8 cellular contexts compared by ENCODE assay signal in genomic region chr19:44746946-44747738, GRCh38. TPM values are rescaled to one million over a fixed set of nuclear protein-coding genes. Genes with fewer than 3 reads are reported as not detected.
DNase-seq lines count a peak whose midpoint lies in the region; ATAC-seq and TF ChIP-seq lines count a peak whose summit lies in the region.

No MANE protein-coding gene starts in this region.

- H3K27ac ChIP-seq in IMR-90 (ENCODE audit: insufficient read depth, low read length) = peak overlapping the region; percentile 97
- peak overlapping the region; percentile 98 for H3K27ac ChIP-seq in left ventricle myocardium inferior (replicated peaks)
- peak overlapping the region; percentile 94 for H3K27ac ChIP-seq in psoas muscle
- peak overlapping the region; percentile 91 to 94 for H3K27ac ChIP-seq in uterus

- H2AK5ac ChIP-seq in IMR-90 (ENCODE audit: low read depth, low read length) = peak overlapping the region; percentile 94

- peak overlapping the region; percentile 94 for H3K23ac ChIP-seq in IMR-90 (ENCODE audit: low read depth, low read length)

- peaks cover 15% of the 10 kb centered on the region for H3K36me3 ChIP-seq in IMR-90 (ENCODE audit: control insufficient read depth, insufficient read depth, low read length)
- peaks cover 23% of the 10 kb centered on the region for H3K36me3 ChIP-seq in left ventricle myocardium inferior
- peaks cover 0 to 27% of the 10 kb centered on the region in 2 donors for H3K36me3 ChIP-seq in psoas muscle (ENCODE audit: insufficient read depth in 1 of 2, low read depth in 1 of 2)
- H3K36me3 ChIP-seq in uterus = no peaks in the 10 kb centered on the region

- peaks cover 20% of the 10 kb centered on the region for H4K20me1 ChIP-seq in IMR-90 (ENCODE audit: insufficient read depth, low read length)

- TF ChIP-seq POLR2A in IMR-90 (IDR thresholded peaks at IDR 0.05; ENCODE audit: low read depth, low read length) (no peak), uterus (IDR thresholded peaks at IDR 0.05) (peak; percentile 35 to 64)

- peak; percentile 37 for ATAC-seq in GM18909 (IDR thresholded peaks at IDR 0.05; ENCODE audit: poor library complexity, unreplicated experiment)
- peak; percentile 87 for ATAC-seq in IMR-90 (ENCODE audit: low read depth)
- peak; percentile 70 for ATAC-seq in T-helper 17 cell
- ATAC-seq in psoas muscle = peak; percentile 91 to 96 (median 95)

- H2BK20ac ChIP-seq in IMR-90 (ENCODE audit: low read depth, low read length) = peak overlapping the region; percentile 93

- H3K18ac ChIP-seq in IMR-90 (ENCODE audit: low read depth, low read length) = peak overlapping the region; percentile 98

- H3K9me3 ChIP-seq in IMR-90 (ENCODE audit: control insufficient read depth, insufficient read depth, low read length) = no peaks in the 10 kb centered on the region
- no peaks in the 10 kb centered on the region for H3K9me3 ChIP-seq in T-helper 17 cell (ENCODE audit: control insufficient read depth, low read length, poor library complexity, severe bottlenecking)
- H3K9me3 ChIP-seq in left ventricle myocardium inferior (replicated peaks) = no peaks in the 10 kb centered on the region
- H3K9me3 ChIP-seq in psoas muscle = no peaks in the 10 kb centered on the region
- no peaks in the 10 kb centered on the region for H3K9me3 ChIP-seq in uterus

- H3K36me3 Mint-ChIP-seq in T-helper 17 cell (ENCODE audit: low read depth) = peaks cover 6% of the 10 kb centered on the region

- H2BK5ac ChIP-seq in IMR-90 (ENCODE audit: low read depth, low read length, poor library complexity, severe bottlenecking) = peak overlapping the region; percentile 96

- H2BK15ac ChIP-seq in IMR-90 (ENCODE audit: low read depth, low read length) = peak overlapping the region; percentile 98; the same call in 2 of the 3 replicates

- H3K4me1 ChIP-seq in IMR-90 (ENCODE audit: control insufficient read depth, insufficient read depth, low read length) (peaks cover 31% of the 10 kb centered on the region), left ventricle myocardium inferior (peaks cover 92% of the 10 kb centered on the region), psoas muscle (peaks cover 48% of the 10 kb centered on the region), uterus (peaks cover 5 to 8% of the 10 kb centered on the region in 2 donors)

- dilution Hi-C loops in IMR-90 (cut with HindIII; ENCODE audit: low sequenced_read_pairs, unreplicated experiment) = no loop called here

- CTCF ChIA-PET in IMR-90 (lab: Yijun Ruan, JAX) = no interaction called here

- H4K5ac ChIP-seq in IMR-90 (ENCODE audit: low read depth, low read length) = peak overlapping the region; percentile 83

- H3K79me1 ChIP-seq in IMR-90 (ENCODE audit: low read depth in 1 of 2, low read length in 2 of 2) = peaks cover 9 to 44% of the 10 kb centered on the region in 2 experiments; a peak in 3 of 4 replicates

- H3K27ac Mint-ChIP-seq in T-helper 17 cell = peak overlapping the region; percentile 98

- H4K8ac ChIP-seq in IMR-90 (ENCODE audit: low read depth in 2 of 2, low read length in 2 of 2) = peak overlapping the region; percentile 97 to 98

- peaks cover 53% of the 10 kb centered on the region for H3K4me1 Mint-ChIP-seq in T-helper 17 cell

- peak overlapping the region; percentile 98 for H3K14ac ChIP-seq in IMR-90 (replicated peaks; ENCODE audit: low read depth, low read length)

- peak; percentile 95 for DNase-seq in AG10803 (ENCODE audit: low read depth)
- peak; percentile 96 for DNase-seq in IMR-90
- DNase-seq in T-helper 17 cell = peak; percentile 87 to 96 (median 96)
- DNase-seq in amniotic stem cell (lab: John Stamatoyannopoulos, UW) = peak; percentile 79
- peak; percentile 94 for DNase-seq in left ventricle myocardium inferior
- DNase-seq in psoas muscle = peak; percentile 97 to 98
- peak; percentile 96 to 97 for DNase-seq in uterus

- no TSS peak for BruUV-seq in IMR-90 (replicated peaks; lab: Mats Ljungman, UMichigan)

- peak overlapping the region; percentile 73 for H3K56ac ChIP-seq in IMR-90 (ENCODE audit: extremely low read depth, insufficient read depth, low read length)

- no peak for TF ChIP-seq CTCF in AG10803 (conservative IDR thresholded peaks at IDR 0.05; ENCODE audit: low read length)
- TF ChIP-seq CTCF in IMR-90 (conservative IDR thresholded peaks at IDR 0.05; ENCODE audit: low read depth, low read length) = no peak
- TF ChIP-seq CTCF in left ventricle myocardium inferior (IDR thresholded peaks at IDR 0.05; ENCODE audit: borderline replicate concordance) = no peak
- TF ChIP-seq CTCF in psoas muscle (IDR thresholded peaks at IDR 0.05) = no peak
- peak in 1 of 4 experiments; percentile 1 for TF ChIP-seq CTCF in uterus (IDR thresholded peaks at IDR 0.05)

- WGBS in IMR-90 (ENCODE audit: extremely low coverage in 2 of 2, insufficient read length in 1 of 2), 2 experiments = 2% methylated on average over 7 of the region's 34 CpGs; no CpG with 5 or more reads in 1 of the 2 experiments
- 6 to 11% (median 11%) methylated on average over 21 to 34 of the region's 34 CpGs for WGBS in psoas muscle, 3 donors

- peak overlapping the region; percentile 95 for H3K9ac ChIP-seq in IMR-90 (ENCODE audit: low read depth, low read length)

- no peaks in the 10 kb centered on the region for H3K27me3 ChIP-seq in IMR-90 (ENCODE audit: control insufficient read depth, insufficient read depth, low read length)
- no peaks in the 10 kb centered on the region for H3K27me3 ChIP-seq in left ventricle myocardium inferior (ENCODE audit: low read depth)
- no peaks in the 10 kb centered on the region for H3K27me3 ChIP-seq in psoas muscle (ENCODE audit: insufficient read depth in 3 of 3, low read length in 2 of 3)
- no peaks in the 10 kb centered on the region for H3K27me3 ChIP-seq in uterus

- peak overlapping the region; percentile 100 for H3K4ac ChIP-seq in IMR-90 (ENCODE audit: low read depth, low read length)

- H3K9me1 ChIP-seq in IMR-90 (ENCODE audit: insufficient read depth, low read length) = peaks cover 20% of the 10 kb centered on the region

- intact Hi-C loops in IMR-90 (cut with micrococcal nuclease) (no loop called here), left ventricle myocardium inferior (cut with micrococcal nuclease) (no loop called here), psoas muscle (cut with DNase I) (loop anchor here in 1 of 2 donors (10.0 kb wide), 1 partner anchor 1038 kb away; the partner anchor contains the start of gene DMPK), uterus (cut with DNase I; ENCODE audit: low total_unique reads) (no loop called here)

- peak overlapping the region; percentile 88 for H2AFZ ChIP-seq in IMR-90 (replicated peaks; ENCODE audit: low read length, poor library complexity)

- peak overlapping the region; percentile 99 for H3K4me3 Mint-ChIP-seq in T-helper 17 cell

- H2BK120ac ChIP-seq in IMR-90 (ENCODE audit: low read depth, low read length) = peak overlapping the region; percentile 96

- TF ChIP-seq RAD21 in IMR-90 (IDR thresholded peaks at IDR 0.05; ENCODE audit: low read length) = no peak

- H3K27me3 Mint-ChIP-seq in T-helper 17 cell = no peaks in the 10 kb centered on the region

- H4K91ac ChIP-seq in IMR-90 (ENCODE audit: insufficient read depth, low read depth, low read length) = peak overlapping the region; percentile 100

- POLR2A ChIA-PET in IMR-90 (lab: Charles Lee; ENCODE audit: unreplicated experiment) = no interaction called here

- H2AK9ac ChIP-seq in IMR-90 (replicated peaks; ENCODE audit: low read depth, low read length, poor library complexity) = peak overlapping the region; percentile 99

- H3K4me3 ChIP-seq in AG10803 (ENCODE audit: low read length) = peak overlapping the region; percentile 64
- peak overlapping the region; percentile 49 for H3K4me3 ChIP-seq in IMR-90 (ENCODE audit: insufficient read depth, low read depth, low read length)
- peak overlapping the region; percentile 73 for H3K4me3 ChIP-seq in left ventricle myocardium inferior
- peak overlapping the region; percentile 97 for H3K4me3 ChIP-seq in psoas muscle
- H3K4me3 ChIP-seq in uterus = peak overlapping the region; percentile 48 to 76

- in situ Hi-C loops in IMR-90 (cut with MboI; ENCODE audit: low sequenced_read_pairs) = no loop called here

- peak overlapping the region; percentile 97 for H3K4me2 ChIP-seq in IMR-90 (ENCODE audit: low read depth, low read length)

TF ChIP-seq in IMR-90, 13 proteins besides CTCF, POLR2A, EP300 and RAD21:
- TF ChIP-seq MAZ (IDR thresholded peaks at IDR 0.05; ENCODE audit: borderline replicate concordance, low read depth, low read length) (peak; percentile 99), NFE2L2 (IDR thresholded peaks at IDR 0.05; ENCODE audit: low read depth, low read length) (peak; percentile 39; the same call in 1 of the 2 replicates), MXI1 (IDR thresholded peaks at IDR 0.05; ENCODE audit: borderline replicate concordance, low read depth, low read length) (no peak), FOS (IDR thresholded peaks at IDR 0.05; ENCODE audit: low read depth, low read length) (peak; percentile 59; the same call in 1 of the 2 replicates)
TF ChIP-seq in IMR-90: peak in this region for 3.

RNA-seq across cellular contexts. Expression of gene BCL3, which starts 1.4 kb away (rescaled TPM):
- total RNA-seq in IMR-90 (2012; rRNA removed) (1.6 and 1.9 TPM in 2 replicates), T-helper 17 cell (100 to 1,000 TPM; 149 to 168 TPM), left ventricle myocardium inferior (15.0 TPM), psoas muscle (10 to 100 TPM; 13.3 to 36.4 (median 25.3) TPM), uterus (10 to 100 TPM in 2 of 4 donors, 1 to 10 TPM in 2; 3.2 to 58.8 (median 11.9) TPM)
- polyA plus RNA-seq in IMR-90 (2012; rRNA removed) (24.1 and 26.0 TPM in 2 replicates), psoas muscle (10 to 100 TPM in 1 of 3 donors, 1 to 10 TPM in 2; 5.7 to 13.2 (median 7.8) TPM)
- 26.7 and 52.5 TPM in 2 replicates for polyA plus RNA-seq in IMR-90 (2012; cell fraction: cytosol; rRNA removed)
- 76.1 and 110 TPM in 2 replicates for polyA plus RNA-seq in IMR-90 (2012; cell fraction: nucleus; rRNA removed; ENCODE audit: low replicate concordance)

RNA-seq across cellular contexts. Expression of gene CBLC, which starts 30.5 kb away (rescaled TPM):
- not detected in 2 replicates for total RNA-seq in IMR-90 (2012; rRNA removed)
- not detected in 2 replicates for polyA plus RNA-seq in IMR-90 (2012; rRNA removed)
- 0.02 TPM in 1 of 2 replicates, not detected in the other for polyA plus RNA-seq in IMR-90 (2012; cell fraction: cytosol; rRNA removed)
- 0.12 TPM in 1 of 2 replicates, not detected in the other for polyA plus RNA-seq in IMR-90 (2012; cell fraction: nucleus; rRNA removed; ENCODE audit: low replicate concordance)
- total RNA-seq in T-helper 17 cell = not detected
- not detected for total RNA-seq in left ventricle myocardium inferior
- under 1 TPM in 1 of 4 donors, not detected in 3; 0.34 TPM for total RNA-seq in psoas muscle
- polyA plus RNA-seq in psoas muscle = under 1 TPM in 1 of 3 donors, not detected in 2; 0.08 TPM
- 1 to 10 TPM in 1 of 4 donors, under 1 TPM in 1, not detected in 2; 0.29 to 5.8 TPM for total RNA-seq in uterus

RNA-seq across cellular contexts. Expression of gene CEACAM16, which starts 48.2 kb away (rescaled TPM):
- total RNA-seq in IMR-90 (2012; rRNA removed) = not detected in 2 replicates
- not detected in 2 replicates for polyA plus RNA-seq in IMR-90 (2012; rRNA removed)
- not detected in 2 replicates for polyA plus RNA-seq in IMR-90 (2012; cell fraction: cytosol; rRNA removed)
- polyA plus RNA-seq in IMR-90 (2012; cell fraction: nucleus; rRNA removed; ENCODE audit: low replicate concordance) = not detected in 2 replicates
- total RNA-seq in T-helper 17 cell = not detected
- total RNA-seq in left ventricle myocardium inferior = not detected
- not detected for total RNA-seq in psoas muscle
- under 1 TPM in 2 of 3 donors, not detected in 1; 0.03 to 0.08 TPM for polyA plus RNA-seq in psoas muscle
- not detected for total RNA-seq in uterus

Comparison
In these comparisons a context has a peak if more than half of its experiments do, and no peak if none do; other contexts are left out.
1. Peak in every context shown above with its lines: DNase-seq, ATAC-seq, H3K4me3 ChIP-seq and H3K27ac ChIP-seq.
2. ATAC-seq: peak in every context shown above with its lines; median percentile 95 in psoas muscle; 87 in IMR-90; 70 in T-helper 17 cell; 37 in GM18909.